ENCODE assay signal across 28 cellular contexts in genomic region chr15:49164865-49165264, GRCh38. TPM values are rescaled to one million over a fixed set of nuclear protein-coding genes. Genes with fewer than 3 reads are reported as not detected.
DNase-seq lines count a peak whose midpoint lies in the region; ATAC-seq, FAIRE-seq and TF ChIP-seq lines count a peak whose summit lies in the region.
"Had no signal": no experiment of that assay in that cellular context is flagged by ENCODE, and none has a peak within 500 bp of the region (broad histone marks: within the 10 kb centered on the region; RNA-seq: fewer than 3 reads in every experiment).

No MANE protein-coding gene starts in this region.

- no peak overlapping the region for H2AFZ ChIP-seq in K562 (ENCODE audit: low read depth, low read length)

- no peaks in the 10 kb centered on the region for H4K20me1 ChIP-seq in K562 (replicated peaks; ENCODE audit: control insufficient read depth, insufficient read depth, low read length)
- H4K20me1 ChIP-seq: BLaER1; BLaER1 treated with 17β-estradiol and CSF1 and Interleukin-3, amounts not matched to agents 10 nM and 100 nM had no signal

- H3K4me3 ChIP-seq in K562: no peak overlapping the region
- H3K4me3 ChIP-seq: A549; BLaER1; BLaER1 treated with 17β-estradiol and CSF1 and Interleukin-3, amounts not matched to agents 10 nM and 100 nM had no signal

- H3K36me3 ChIP-seq in K562 (ENCODE audit: control insufficient read depth, insufficient read depth, low read length): no peaks in the 10 kb centered on the region
- H3K36me3 ChIP-seq: BE2C had no signal

- H3K79me2 ChIP-seq in K562 (ENCODE audit: control insufficient read depth, insufficient read depth, low read length): peaks cover 3% of the 10 kb centered on the region; the same call in 1 of the 3 replicates

- no peak for TF ChIP-seq RAD21 in K562 (CRISPR knock-in tag; conservative IDR thresholded peaks at IDR 0.05 in 1 of 2, IDR thresholded peaks at IDR 0.05 in 1 of 2)

- in situ Hi-C loops in K562 (cut with MboI): no loop called here

- H3K4me1 ChIP-seq in K562 (replicated peaks in 1 of 2; ENCODE audit: control insufficient read depth in 2 of 2, insufficient read depth in 2 of 2, low read length in 2 of 2): peaks cover 0 to 5% of the 10 kb centered on the region in 2 experiments; a peak in 2 of 5 replicates
- H3K4me1 ChIP-seq: BE2C had no signal

- no peak for TF ChIP-seq EP300 in K562 (IDR thresholded peaks at IDR 0.05; ENCODE audit: low read length)

- FAIRE-seq in K562 (lab: Jason Lieb, UNC): no peak
- FAIRE-seq: A549, D721Med had no signal

- H3K9me3 ChIP-seq in K562 (replicated peaks; ENCODE audit: control insufficient read depth, insufficient read depth, low read depth, low read length): no peaks in the 10 kb centered on the region
- H3K9me3 ChIP-seq: A549; BE2C; BLaER1; BLaER1 treated with 17β-estradiol and CSF1 and Interleukin-3, amounts not matched to agents 10 nM and 100 nM; Caco-2 had no signal

- no peak for ATAC-seq in K562
- no peak for ATAC-seq in HG03378 (IDR thresholded peaks at IDR 0.05; ENCODE audit: unreplicated experiment)
- ATAC-seq: A549; CD8-positive, alpha-beta T cell had no signal

- TF ChIP-seq POLR2A in K562 (conservative IDR thresholded peaks at IDR 0.05): no peak

- no TSS peak for BruUV-seq in K562 (replicated peaks; lab: Mats Ljungman, UMichigan)

- no peak overlapping the region for H3K9ac ChIP-seq in K562 (ENCODE audit: insufficient read depth in 1 of 2, low read depth in 2 of 2, low read length in 2 of 2)
- H3K9ac ChIP-seq: BLaER1; BLaER1 treated with 17β-estradiol and CSF1 and Interleukin-3, amounts not matched to agents 10 nM and 100 nM had no signal

- TF ChIP-seq CTCF in K562 (IDR thresholded peaks at IDR 0.05 in 2 of 3, conservative IDR thresholded peaks at IDR 0.05 in 1 of 3; ENCODE audit: insufficient read depth in 2 of 3, low read depth in 1 of 3, low read length in 3 of 3): no peak

- intact Hi-C loops in K562 (cut with micrococcal nuclease): no loop called here

- H3K27ac ChIP-seq in K562 (ENCODE audit: extremely low read depth, low read depth, low read length): no peak overlapping the region
- H3K27ac ChIP-seq: 22Rv1; A549; BLaER1; BLaER1 treated with 17β-estradiol and CSF1 and Interleukin-3, amounts not matched to agents 10 nM and 100 nM; C4-2B had no signal

- H3K4me2 ChIP-seq in K562 (ENCODE audit: insufficient read depth, low read length): no peak overlapping the region
- H3K4me2 ChIP-seq: A549; BLaER1; BLaER1 treated with 17β-estradiol and CSF1 and Interleukin-3, amounts not matched to agents 10 nM and 100 nM had no signal

- H3K9me1 ChIP-seq in K562 (ENCODE audit: control insufficient read depth, insufficient read depth, low read length): no peaks in the 10 kb centered on the region

- CTCF ChIA-PET in K562 (lab: Yijun Ruan, JAX; ENCODE audit: low intra/inter-chr PET ratio): no interaction called here

- H3K27me3 ChIP-seq in K562 (ENCODE audit: control insufficient read depth in 2 of 2, insufficient read depth in 2 of 2, low read length in 2 of 2): no peaks in the 10 kb centered on the region
- H3K27me3 ChIP-seq: BE2C; BLaER1; BLaER1 treated with 17β-estradiol and CSF1 and Interleukin-3, amounts not matched to agents 10 nM and 100 nM had no signal

- DNase-seq in K562 (ENCODE audit: extremely low read depth in 1 of 4, low spot score in 3 of 4): no peak
- DNase-seq: 8988T; ACHN; AML-193; BE2C; C1 segment of cervical spinal cord; Caco-2; Calu3; CD4-positive, alpha-beta memory T cell; CD4-positive, alpha-beta T cell; CD4-positive, CD25-positive, alpha-beta regulatory T cell; CD8-positive, alpha-beta memory T cell; CD8-positive, alpha-beta T cell; COR-L47; DMS 273 treated with DMSO at 0.1 percent for 48 hours; DMS153; DMS53; DMS79; DMS79 treated with DMSO at 0.1 percent for 48 hours; DND-41; EL had no signal

- POLR2A ChIA-PET in K562 (lab: Yijun Ruan, JAX): no interaction called here

TF ChIP-seq in K562, 482 proteins besides CTCF, POLR2A, EP300 and RAD21:
- no peak for TF ChIP-seq ZBTB17 (CRISPR knock-in tag; IDR thresholded peaks at IDR 0.05)
- peak; percentile 93 for TF ChIP-seq ZNF507 (tag; conservative IDR thresholded peaks at IDR 0.05)

RNA-seq across cellular contexts. Expression of gene GALK2, which starts 5.2 kb away (rescaled TPM):
- 83.9 and 85.0 TPM in 2 replicates for total RNA-seq in K562 (2011; cell fraction: chromatin; rRNA removed; ENCODE audit: low replicate concordance)
- total RNA-seq in K562 (2011; cell fraction: nucleolus; rRNA removed): 51.6 and 54.2 TPM in 2 replicates
- total RNA-seq in K562 (2011; cell fraction: nucleoplasm; rRNA removed): 57.6 and 57.7 TPM in 2 replicates
- 42.4 and 54.4 TPM in 2 replicates for total RNA-seq in K562 (2014; rRNA removed)
- 55.7 and 56.9 TPM in 2 replicates for total RNA-seq in K562 (2014; rRNA removed; fragmentation: Illumina TruSeq; extraction: Trizol)
- total RNA-seq in K562 (2015; rRNA removed; fragmentation: Illumina TruSeq; extraction: Trizol): 48.1 and 50.7 TPM in 2 replicates
- 41.8 and 42.2 TPM in 2 replicates for total RNA-seq in K562 (2021)
- polyA plus RNA-seq in K562 (2011; rRNA removed): 39.0 and 55.4 TPM in 2 replicates
- 26.2 and 28.2 TPM in 2 replicates for polyA plus RNA-seq in K562 (2011; cell fraction: cytosol; rRNA removed)
- polyA plus RNA-seq in K562 (2011; cell fraction: nucleus; rRNA removed): 39.0 and 46.1 TPM in 2 replicates
- 37.0 and 37.3 TPM in 2 replicates for polyA plus RNA-seq in K562 (2012)
- polyA plus RNA-seq in K562 (2014; fragmentation: Illumina TruSeq; extraction: Trizol): 31.1 and 36.2 TPM in 2 replicates
- polyA plus RNA-seq in K562 (2014; fragmentation: Nextera tagmentation; extraction: Ambion mirVana): 10 to 100 TPM; 81.6 to 82.0 TPM
- 32.8 and 37.8 TPM in 2 replicates for polyA plus RNA-seq in K562 (2014; rRNA removed)
- 84.8 and 95.2 TPM in 2 replicates for polyA minus RNA-seq in K562 (2011; rRNA and poly(A)+ RNA removed)
- polyA minus RNA-seq in K562 (2011; cell fraction: cytosol; rRNA and poly(A)+ RNA removed): 30.9 and 48.5 TPM in 2 replicates
- 47.1 and 83.0 TPM in 2 replicates for polyA minus RNA-seq in K562 (2011; cell fraction: nucleus; rRNA and poly(A)+ RNA removed)

RNA-seq across cellular contexts. Expression of gene COPS2, which starts 9.5 kb away (rescaled TPM):
- 19.3 and 97.2 TPM in 2 replicates for total RNA-seq in K562 (2011; cell fraction: chromatin; rRNA removed; ENCODE audit: low replicate concordance)
- 7.0 and 15.3 TPM in 2 replicates for total RNA-seq in K562 (2011; cell fraction: nucleolus; rRNA removed)
- 27.7 and 45.0 TPM in 2 replicates for total RNA-seq in K562 (2011; cell fraction: nucleoplasm; rRNA removed)
- total RNA-seq in K562 (2014; rRNA removed): 38.5 and 66.4 TPM in 2 replicates
- 154 and 187 TPM in 2 replicates for total RNA-seq in K562 (2014; rRNA removed; fragmentation: Illumina TruSeq; extraction: Trizol)
- 122 and 138 TPM in 2 replicates for total RNA-seq in K562 (2015; rRNA removed; fragmentation: Illumina TruSeq; extraction: Trizol)
- 106 and 107 TPM in 2 replicates for total RNA-seq in K562 (2021)
- polyA plus RNA-seq in K562 (2011; rRNA removed): 81.9 and 119 TPM in 2 replicates
- polyA plus RNA-seq in K562 (2011; cell fraction: cytosol; rRNA removed): 12.3 and 30.4 TPM in 2 replicates
- 10.5 and 23.8 TPM in 2 replicates for polyA plus RNA-seq in K562 (2011; cell fraction: nucleus; rRNA removed)
- 81.8 and 93.6 TPM in 2 replicates for polyA plus RNA-seq in K562 (2012)
- polyA plus RNA-seq in K562 (2014; fragmentation: Illumina TruSeq; extraction: Trizol): 120 and 151 TPM in 2 replicates
- polyA plus RNA-seq in K562 (2014; fragmentation: Nextera tagmentation; extraction: Ambion mirVana): 100 to 1,000 TPM; 105 to 117 TPM
- 111 and 113 TPM in 2 replicates for polyA plus RNA-seq in K562 (2014; rRNA removed)
- 156 and 194 TPM in 2 replicates for polyA minus RNA-seq in K562 (2011; rRNA and poly(A)+ RNA removed)
- 42.1 and 42.9 TPM in 2 replicates for polyA minus RNA-seq in K562 (2011; cell fraction: cytosol; rRNA and poly(A)+ RNA removed)
- polyA minus RNA-seq in K562 (2011; cell fraction: nucleus; rRNA and poly(A)+ RNA removed): 27.2 and 80.3 TPM in 2 replicates
